In the genomic region with DNA sequence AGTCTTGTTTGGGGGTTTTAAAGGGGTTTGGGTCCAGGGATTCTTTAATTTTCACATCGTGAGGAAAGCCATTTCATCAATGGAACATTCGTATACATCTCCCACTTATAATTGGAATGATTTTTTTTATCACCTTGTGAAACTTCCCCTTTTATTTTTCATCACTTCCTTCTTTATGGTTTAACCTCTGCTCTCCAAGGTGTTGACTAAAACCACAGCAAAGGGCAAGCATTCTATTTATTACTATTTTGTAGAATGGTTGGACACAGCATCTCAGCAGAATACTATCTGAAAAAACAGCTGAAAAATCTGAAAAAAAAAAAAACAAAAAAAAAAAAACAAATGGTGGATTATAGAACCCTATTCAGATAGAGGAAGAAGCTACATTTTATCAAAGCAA, we compare ENCODE assay signal across 19 cellular contexts.
DNase-seq lines count a peak whose midpoint lies in the region; TF ChIP-seq lines count a peak whose summit lies in the region.
"Had no signal": no experiment of that assay in that cellular context is flagged by ENCODE, and none has a peak within 500 bp of the region (broad histone marks: within the 10 kb centered on the region; RNA-seq: fewer than 3 reads in every experiment).

No MANE protein-coding gene starts in this region.

- no peak overlapping the region for H3K27ac Mint-ChIP-seq in activated T-cell treated with anti-CD3 and anti-CD28 coated beads, Interleukin-2, amount 50 U/mL, for 24 hours
- H3K27ac Mint-ChIP-seq: activated CD4-positive, alpha-beta T cell treated with anti-CD3 and anti-CD28 coated beads for 36 hours; activated T-helper 17 cell treated with anti-CD3 and anti-CD28 coated beads, Interleukin-2, amount 50 U/mL, for 72 hours; CD14-positive monocyte had no signal

- peak; percentile 53 for DNase-seq in SIG-M5 treated with dmso at 0.1 percent for 504 hours (lab: John Stamatoyannopoulos, UW; ENCODE audit: unreplicated experiment)
- no peak for DNase-seq in SIG-M5 (lab: John Stamatoyannopoulos, UW)
- DNase-seq in Kasumi-1 (lab: John Stamatoyannopoulos, UW): peak; percentile 66 to 80
- DNase-seq in myocyte (ENCODE audit: low read depth): peak; percentile 18
- no peak for DNase-seq in caudate nucleus (lab: John Stamatoyannopoulos, UW)
- DNase-seq in activated T-cell treated with anti-CD3 and anti-CD28 coated beads, Interleukin-2, amount 50 U/mL, for 24 hours: no peak
- no peak for DNase-seq in inferior parietal cortex (ENCODE audit: extremely low spot score)
- DNase-seq: activated CD4-positive, alpha-beta T cell treated with anti-CD3 and anti-CD28 coated beads for 36 hours; brain microvascular endothelial cell; cortex of kidney; DMS53; foreskin melanocyte; stimulated activated CD4-positive, alpha-beta T cell treated with anti-CD3 and anti-CD28 coated beads, Interleukin-12 subunit alpha, Interleukin-12 subunit beta, amount 100 ng/mL, for 4 hours had no signal

- peaks cover 20% of the 10 kb centered on the region for H3K27me3 Mint-ChIP-seq in activated T-cell treated with anti-CD3 and anti-CD28 coated beads, Interleukin-2, amount 50 U/mL, for 24 hours

- peaks cover 20% of the 10 kb centered on the region for H3K9me3 Mint-ChIP-seq in activated T-cell treated with anti-CD3 and anti-CD28 coated beads, Interleukin-2, amount 50 U/mL, for 24 hours

- no peaks in the 10 kb centered on the region for H3K36me3 Mint-ChIP-seq in activated T-cell treated with anti-CD3 and anti-CD28 coated beads, Interleukin-2, amount 50 U/mL, for 24 hours (ENCODE audit: low read depth)
- H3K36me3 Mint-ChIP-seq: CD14-positive monocyte had no signal

- no peak overlapping the region for H3K4me3 Mint-ChIP-seq in activated T-cell treated with anti-CD3 and anti-CD28 coated beads, Interleukin-2, amount 50 U/mL, for 24 hours
- H3K4me3 Mint-ChIP-seq: activated CD4-positive, alpha-beta T cell treated with anti-CD3 and anti-CD28 coated beads for 36 hours; activated T-helper 17 cell treated with anti-CD3 and anti-CD28 coated beads, Interleukin-2, amount 50 U/mL, for 72 hours; CD14-positive monocyte had no signal

- peaks cover 19% of the 10 kb centered on the region for H3K4me1 Mint-ChIP-seq in activated T-cell treated with anti-CD3 and anti-CD28 coated beads, Interleukin-2, amount 50 U/mL, for 24 hours (ENCODE audit: low read depth)
- H3K4me1 Mint-ChIP-seq: CD14-positive monocyte had no signal

- no peak overlapping the region for H3K27ac ChIP-seq in caudate nucleus (ENCODE audit: low read depth, low read length)
- H3K27ac ChIP-seq: 22Rv1, brain microvascular endothelial cell, epithelial cell of prostate, thoracic aorta had no signal

TF ChIP-seq in PFSK-1, 5 proteins besides CTCF, POLR2A, EP300 and RAD21:
- TF ChIP-seq SIN3A (IDR thresholded peaks at IDR 0.05; ENCODE audit: borderline replicate concordance, insufficient read depth, low read length): no peak
- TF ChIP-seq, protein P1, sequence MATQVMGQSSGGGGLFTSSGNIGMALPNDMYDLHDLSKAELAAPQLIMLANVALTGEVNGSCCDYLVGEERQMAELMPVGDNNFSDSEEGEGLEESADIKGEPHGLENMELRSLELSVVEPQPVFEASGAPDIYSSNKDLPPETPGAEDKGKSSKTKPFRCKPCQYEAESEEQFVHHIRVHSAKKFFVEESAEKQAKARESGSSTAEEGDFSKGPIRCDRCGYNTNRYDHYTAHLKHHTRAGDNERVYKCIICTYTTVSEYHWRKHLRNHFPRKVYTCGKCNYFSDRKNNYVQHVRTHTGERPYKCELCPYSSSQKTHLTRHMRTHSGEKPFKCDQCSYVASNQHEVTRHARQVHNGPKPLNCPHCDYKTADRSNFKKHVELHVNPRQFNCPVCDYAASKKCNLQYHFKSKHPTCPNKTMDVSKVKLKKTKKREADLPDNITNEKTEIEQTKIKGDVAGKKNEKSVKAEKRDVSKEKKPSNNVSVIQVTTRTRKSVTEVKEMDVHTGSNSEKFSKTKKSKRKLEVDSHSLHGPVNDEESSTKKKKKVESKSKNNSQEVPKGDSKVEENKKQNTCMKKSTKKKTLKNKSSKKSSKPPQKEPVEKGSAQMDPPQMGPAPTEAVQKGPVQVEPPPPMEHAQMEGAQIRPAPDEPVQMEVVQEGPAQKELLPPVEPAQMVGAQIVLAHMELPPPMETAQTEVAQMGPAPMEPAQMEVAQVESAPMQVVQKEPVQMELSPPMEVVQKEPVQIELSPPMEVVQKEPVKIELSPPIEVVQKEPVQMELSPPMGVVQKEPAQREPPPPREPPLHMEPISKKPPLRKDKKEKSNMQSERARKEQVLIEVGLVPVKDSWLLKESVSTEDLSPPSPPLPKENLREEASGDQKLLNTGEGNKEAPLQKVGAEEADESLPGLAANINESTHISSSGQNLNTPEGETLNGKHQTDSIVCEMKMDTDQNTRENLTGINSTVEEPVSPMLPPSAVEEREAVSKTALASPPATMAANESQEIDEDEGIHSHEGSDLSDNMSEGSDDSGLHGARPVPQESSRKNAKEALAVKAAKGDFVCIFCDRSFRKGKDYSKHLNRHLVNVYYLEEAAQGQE (IDR thresholded peaks at IDR 0.05; ENCODE audit: insufficient read depth in 1 of 2, low read depth in 2 of 2, low read length in 2 of 2): peak; percentile 72 to 84; a peak in 3 of 4 replicates

Comparison
In these comparisons a context has a peak if more than half of its experiments do, and no peak if none do; other contexts are left out.
1. DNase-seq: peak in SIG-M5 treated with dmso at 0.1 percent for 504 hours (single experiment), Kasumi-1 (2 of 2) and myocyte (single experiment); none in SIG-M5 (single experiment), caudate nucleus (0 of 61), activated T-cell treated with anti-CD3 and anti-CD28 coated beads, Interleukin-2, amount 50 U/mL, for 24 hours (single experiment) and inferior parietal cortex (single experiment).